8 cellular contexts compared by ENCODE assay signal in genomic region chrX:108699368-108699767, GRCh38. TPM values are rescaled to one million over a fixed set of nuclear protein-coding genes. Genes with fewer than 3 reads are reported as not detected.
DNase-seq lines count a peak whose midpoint lies in the region; ATAC-seq and TF ChIP-seq lines count a peak whose summit lies in the region.

No MANE protein-coding gene starts in this region.

- H3K9me3 Mint-ChIP-seq in WTC11 (no peaks in the 10 kb centered on the region), CD14-positive monocyte (no peaks in the 10 kb centered on the region)

- H3K4me1 ChIP-seq in lower lobe of right lung, result no peaks in the 10 kb centered on the region

- CTCF ChIA-PET in WTC11 (lab: Charles Lee), result interaction anchor here (0.6 to 2.4 kb wide), 14 partner anchors 13 to 925 kb away, joined by 3 to 41 read pairs (median 4); partner anchors contain the start of gene IRS4

- DNase-seq in SIG-M5 treated with dmso at 0.1 percent for 504 hours (lab: John Stamatoyannopoulos, UW; ENCODE audit: unreplicated experiment) (peak; percentile 7), SIG-M5 (lab: John Stamatoyannopoulos, UW) (no peak), HT1080 (ENCODE audit: low read depth) (peak; percentile 16), WTC11 (ENCODE audit: low spot score) (no peak), lower lobe of right lung (no peak), activated gamma-delta T cell treated with Interleukin-2 at 50 U/mL for 16 hours (no peak), COR-L47 (lab: John Stamatoyannopoulos, UW) (no peak), CD14-positive monocyte (ENCODE audit: low spot score) (no peak)

- intact Hi-C loops in lower lobe of right lung (cut with DNase I), result no loop called here
- intact Hi-C loops in CD14-positive monocyte (cut with micrococcal nuclease), result no loop called here

- no peak overlapping the region for H3K27ac Mint-ChIP-seq in WTC11
- no peak overlapping the region for H3K27ac Mint-ChIP-seq in CD14-positive monocyte

- no peak overlapping the region for H3K4me3 ChIP-seq in lower lobe of right lung

- H3K4me1 Mint-ChIP-seq in WTC11, result no peaks in the 10 kb centered on the region
- H3K4me1 Mint-ChIP-seq in CD14-positive monocyte, result no peaks in the 10 kb centered on the region

- H3K27me3 ChIP-seq in lower lobe of right lung (ENCODE audit: low read depth), result no peaks in the 10 kb centered on the region

- TF ChIP-seq CTCF in WTC11 (IDR thresholded peaks at IDR 0.05), result no peak
- peak; percentile 9 for TF ChIP-seq CTCF in lower lobe of right lung (IDR thresholded peaks at IDR 0.05)
- TF ChIP-seq CTCF in CD14-positive monocyte (IDR thresholded peaks at IDR 0.05), result no peak

- H3K36me3 Mint-ChIP-seq in WTC11 (peaks cover 6% of the 10 kb centered on the region; the same call in 1 of the 2 replicates), CD14-positive monocyte (no peaks in the 10 kb centered on the region)

- H3K27me3 Mint-ChIP-seq in WTC11 (ENCODE audit: low read depth), result no peaks in the 10 kb centered on the region; the same call in 1 of the 2 replicates
- H3K27me3 Mint-ChIP-seq in CD14-positive monocyte (ENCODE audit: low read depth in 3 of 3), result peaks cover 0 to 4% (median 2%) of the 10 kb centered on the region in 3 donors

- POLR2A ChIA-PET in WTC11 (lab: Charles Lee), result no interaction called here

- ATAC-seq in WTC11, result peak; percentile 78
- no peak for ATAC-seq in lower lobe of right lung

- H3K9me3 ChIP-seq in lower lobe of right lung, result no peaks in the 10 kb centered on the region

- H3K4me3 Mint-ChIP-seq in WTC11 (no peak overlapping the region), CD14-positive monocyte (no peak overlapping the region)

- no peaks in the 10 kb centered on the region for H3K36me3 ChIP-seq in lower lobe of right lung

- no peak overlapping the region for H3K27ac ChIP-seq in lower lobe of right lung

TF ChIP-seq in WTC11, 78 proteins besides CTCF, POLR2A, EP300 and RAD21:
- TF ChIP-seq GABPB1 (CRISPR knock-in tag; IDR thresholded peaks at IDR 0.05) (no peak), SMAD4 (CRISPR knock-in tag; IDR thresholded peaks at IDR 0.05) (no peak), KAT7 (CRISPR knock-in tag; IDR thresholded peaks at IDR 0.05; ENCODE audit: borderline replicate concordance) (no peak), SP1 (CRISPR knock-in tag; conservative IDR thresholded peaks at IDR 0.05) (no peak), JAZF1 (CRISPR knock-in tag; IDR thresholded peaks at IDR 0.05) (no peak)

RNA-seq across cellular contexts. Expression of gene IRS4, which starts 37.0 kb away (rescaled TPM):
- total RNA-seq in HT1080 (2014; rRNA removed; shearing (Covaris generic)), result not detected in 2 replicates
- 0.01 TPM in 1 of 2 replicates, not detected in the other for polyA plus RNA-seq in HT1080 (2015; cell fraction: cytosol; rRNA removed)
- not detected in 2 replicates for polyA plus RNA-seq in HT1080 (2015; cell fraction: nucleus; rRNA removed)
- total RNA-seq in WTC11 (2021) (10.5 to 11.4 TPM (median 11.0 TPM) in 3 replicates), lower lobe of right lung (0.09 TPM)
- polyA plus RNA-seq in CD14-positive monocyte, result not detected

Comparison
In these comparisons a context has a peak if more than half of its experiments do, and no peak if none do; other contexts are left out.
1. DNase-seq: peak in SIG-M5 treated with dmso at 0.1 percent for 504 hours (single experiment) and HT1080 (single experiment); none in SIG-M5 (single experiment), WTC11 (single experiment), lower lobe of right lung (single experiment), activated gamma-delta T cell treated with Interleukin-2 at 50 U/mL for 16 hours (single experiment), COR-L47 (single experiment) and CD14-positive monocyte (single experiment).
2. RNA of gene IRS4, which starts 37.0 kb away (total RNA-seq): 10.5 to 11.4 TPM in WTC11; 0.09 TPM in lower lobe of right lung (single experiment) and not detected in HT1080; every median in the first group is over 10 times any median in the second.